ENCODE assay signal across 24 cellular contexts in genomic region chr2:200976710-200977109, GRCh38. TPM values are rescaled to one million over a fixed set of nuclear protein-coding genes. Genes with fewer than 3 reads are reported as not detected.
DNase-seq lines count a peak whose midpoint lies in the region; ATAC-seq, FAIRE-seq and TF ChIP-seq lines count a peak whose summit lies in the region.
"Had no signal": no experiment of that assay in that cellular context is flagged by ENCODE, and none has a peak within 500 bp of the region (broad histone marks: within the 10 kb centered on the region; RNA-seq: fewer than 3 reads in every experiment).

No MANE protein-coding gene starts in this region.

- H3K9me1 ChIP-seq in K562 (ENCODE audit: control insufficient read depth, insufficient read depth, low read length) = no peaks in the 10 kb centered on the region

- H3K9ac ChIP-seq in HepG2 (ENCODE audit: insufficient read depth, low read depth, low read length) = no peak overlapping the region
- H3K9ac ChIP-seq in Karpas-422 (ENCODE audit: low read length) = no peak overlapping the region
- H3K9ac ChIP-seq in K562 (ENCODE audit: insufficient read depth in 1 of 2, low read depth in 2 of 2, low read length in 2 of 2) = no peak overlapping the region
- H3K9ac ChIP-seq: BLaER1 treated with 17β-estradiol and CSF1 and Interleukin-3, amounts not matched to agents 10 nM and 100 nM had no signal

- H2AFZ ChIP-seq in HepG2 (ENCODE audit: low read length) (no peak overlapping the region), Karpas-422 (ENCODE audit: low read length) (no peak overlapping the region), K562 (ENCODE audit: low read depth, low read length) (no peak overlapping the region), PC-9 (no peak overlapping the region)

- in situ Hi-C loops in HepG2 (cut with HindIII; ENCODE audit: extremely low pct_ligation_motif_present, low pct_unique_long_range_greater_than_20kb) (no loop called here), K562 (cut with MboI) (no loop called here)

- ATAC-seq in HepG2 (no peak), right lobe of liver (no peak), K562 (no peak)
- ATAC-seq: A549 had no signal

- no peaks in the 10 kb centered on the region for H3F3A ChIP-seq in PC-9 (ENCODE audit: insufficient read depth, low read depth)

- H3K4me2 ChIP-seq in HepG2 (ENCODE audit: low read depth, low read length) (no peak overlapping the region), Karpas-422 (ENCODE audit: low read depth, low read length, poor library complexity, severe bottlenecking) (no peak overlapping the region), K562 (ENCODE audit: insufficient read depth, low read length) (no peak overlapping the region), PC-9 (no peak overlapping the region)
- H3K4me2 ChIP-seq: A549; BLaER1 treated with 17β-estradiol and CSF1 and Interleukin-3, amounts not matched to agents 10 nM and 100 nM had no signal

- H3K27ac ChIP-seq in HepG2 (ENCODE audit: extremely low read length, insufficient read depth, low read length) (no peak overlapping the region), right lobe of liver (no peak overlapping the region), Karpas-422 (ENCODE audit: low read length) (0 out of 2 replicates have a peak overlapping the region, but pooled peaks have one; percentile 4), K562 (ENCODE audit: extremely low read depth, low read depth, low read length) (no peak overlapping the region), PC-9 (no peak overlapping the region)
- H3K27ac ChIP-seq: 22Rv1; A549; BLaER1 treated with 17β-estradiol and CSF1 and Interleukin-3, amounts not matched to agents 10 nM and 100 nM; C4-2B had no signal

- TF ChIP-seq CTCF in HepG2 (CRISPR knock-in tag; IDR thresholded peaks at IDR 0.05) (no peak), right lobe of liver (IDR thresholded peaks at IDR 0.05) (no peak), K562 (IDR thresholded peaks at IDR 0.05 in 2 of 3, conservative IDR thresholded peaks at IDR 0.05 in 1 of 3; ENCODE audit: insufficient read depth in 2 of 3, low read depth in 1 of 3, low read length in 3 of 3) (no peak), PC-9 (conservative IDR thresholded peaks at IDR 0.05) (no peak)

- intact Hi-C loops in HepG2 (cut with micrococcal nuclease; ENCODE audit: unreplicated experiment) (no loop called here), right lobe of liver (cut with DNase I) (no loop called here), K562 (cut with micrococcal nuclease) (no loop called here), PC-9 (cut with micrococcal nuclease; ENCODE audit: unreplicated experiment) (no loop called here)

- BruUV-seq in HepG2 (replicated peaks; lab: Mats Ljungman, UMichigan) = no TSS peak
- BruUV-seq in K562 (replicated peaks; lab: Mats Ljungman, UMichigan) = no TSS peak
- no TSS peak for BruUV-seq in PC-9 (replicated peaks; lab: Mats Ljungman, UMichigan)

- H3K9me3 ChIP-seq in HepG2 (ENCODE audit: low read length) (no peaks in the 10 kb centered on the region), right lobe of liver (no peaks in the 10 kb centered on the region), Karpas-422 (ENCODE audit: low read length) (no peaks in the 10 kb centered on the region), K562 (replicated peaks; ENCODE audit: control insufficient read depth, insufficient read depth, low read depth, low read length) (no peaks in the 10 kb centered on the region), PC-9 (ENCODE audit: insufficient read depth, low read depth) (no peaks in the 10 kb centered on the region)
- H3K9me3 ChIP-seq: A549; BLaER1 treated with 17β-estradiol and CSF1 and Interleukin-3, amounts not matched to agents 10 nM and 100 nM had no signal

- peaks cover 5 to 21% of the 10 kb centered on the region in 2 experiments for H3K36me3 ChIP-seq in HepG2 (replicated peaks in 1 of 2; ENCODE audit: control insufficient read depth in 1 of 2, insufficient read depth in 2 of 2, low read length in 2 of 2)
- H3K36me3 ChIP-seq in right lobe of liver = peaks cover 0 to 14% (median 2%) of the 10 kb centered on the region in 4 donors
- peaks cover 18% of the 10 kb centered on the region for H3K36me3 ChIP-seq in Karpas-422 (ENCODE audit: insufficient read depth, low read length)
- H3K36me3 ChIP-seq in K562 (ENCODE audit: control insufficient read depth, insufficient read depth, low read length) = peaks cover 39% of the 10 kb centered on the region
- H3K36me3 ChIP-seq in PC-9 (ENCODE audit: low read depth) = no peaks in the 10 kb centered on the region

- no peak for TF ChIP-seq RAD21 in HepG2 (CRISPR knock-in tag; IDR thresholded peaks at IDR 0.05)
- no peak for TF ChIP-seq RAD21 in K562 (CRISPR knock-in tag; conservative IDR thresholded peaks at IDR 0.05 in 1 of 2, IDR thresholded peaks at IDR 0.05 in 1 of 2)

- H4K20me1 ChIP-seq in HepG2 (ENCODE audit: insufficient read depth, low read length) (no peaks in the 10 kb centered on the region), Karpas-422 (ENCODE audit: insufficient read depth, low read depth, low read length) (no peaks in the 10 kb centered on the region), K562 (replicated peaks; ENCODE audit: control insufficient read depth, insufficient read depth, low read length) (no peaks in the 10 kb centered on the region), PC-9 (ENCODE audit: insufficient read depth) (no peaks in the 10 kb centered on the region)
- H4K20me1 ChIP-seq: BLaER1 treated with 17β-estradiol and CSF1 and Interleukin-3, amounts not matched to agents 10 nM and 100 nM had no signal

- TF ChIP-seq POLR2A in HepG2 (IDR thresholded peaks at IDR 0.05; ENCODE audit: insufficient read depth in 1 of 2, low read depth in 2 of 2, low read length in 2 of 2) (no peak), right lobe of liver (IDR thresholded peaks at IDR 0.05) (no peak), K562 (conservative IDR thresholded peaks at IDR 0.05) (no peak)

- POLR2A ChIA-PET in HepG2 (lab: Yijun Ruan, JAX) = interaction anchor here (6.3 kb wide), 1 partner anchor 13 kb away, joined by 37 read pairs; the partner anchor contains the start of gene ORC2
- POLR2A ChIA-PET in K562 (lab: Yijun Ruan, JAX) = interaction anchor here (4.8 kb wide), 1 partner anchor 12 kb away, joined by 24 read pairs; the partner anchor contains the start of gene ORC2
- POLR2A ChIA-PET in PC-9 (lab: Charles Lee; ENCODE audit: unreplicated experiment) = interaction anchor here (0.6 kb wide), 1 partner anchor 266 kb away, joined by 4 read pairs; no protein-coding TSS in a partner anchor

- H3K4me3 ChIP-seq in HepG2 (replicated peaks in 1 of 3; ENCODE audit: insufficient read depth in 1 of 3, low read depth in 2 of 3, low read length in 3 of 3) (no peak overlapping the region), right lobe of liver (no peak overlapping the region), Karpas-422 (ENCODE audit: low read length) (no peak overlapping the region), K562 (no peak overlapping the region), PC-9 (no peak overlapping the region)
- H3K4me3 ChIP-seq: A549; BLaER1 treated with 17β-estradiol and CSF1 and Interleukin-3, amounts not matched to agents 10 nM and 100 nM had no signal

- H3K9me2 ChIP-seq in Karpas-422 (replicated peaks; ENCODE audit: insufficient read depth, low read length) = no peaks in the 10 kb centered on the region
- no peaks in the 10 kb centered on the region for H3K9me2 ChIP-seq in PC-9 (ENCODE audit: insufficient read depth)

- H3K79me2 ChIP-seq in HepG2 (ENCODE audit: insufficient read depth, low read length) (no peaks in the 10 kb centered on the region), Karpas-422 (ENCODE audit: low read length) (peaks cover 58% of the 10 kb centered on the region), K562 (ENCODE audit: control insufficient read depth, insufficient read depth, low read length) (no peaks in the 10 kb centered on the region), PC-9 (ENCODE audit: low read depth) (no peaks in the 10 kb centered on the region)

- CTCF ChIA-PET in HepG2 (lab: Yijun Ruan, JAX; ENCODE audit: low intra/inter-chr PET ratio, low total read pairs) (no interaction called here), K562 (lab: Yijun Ruan, JAX; ENCODE audit: low intra/inter-chr PET ratio) (no interaction called here), PC-9 (lab: Charles Lee) (no interaction called here)

- FAIRE-seq in HepG2 (lab: Jason Lieb, UNC) (no peak), K562 (lab: Jason Lieb, UNC) (no peak)
- FAIRE-seq: A549, GM12891, GM19239 had no signal

- H3K4me1 ChIP-seq in HepG2 (ENCODE audit: insufficient read depth, low read length) (no peaks in the 10 kb centered on the region), right lobe of liver (no peaks in the 10 kb centered on the region), Karpas-422 (ENCODE audit: low read length) (peaks cover 44% of the 10 kb centered on the region), K562 (replicated peaks in 1 of 2; ENCODE audit: control insufficient read depth in 2 of 2, insufficient read depth in 2 of 2, low read length in 2 of 2) (no peaks in the 10 kb centered on the region), PC-9 (replicated peaks; ENCODE audit: insufficient read depth) (no peaks in the 10 kb centered on the region)
- H3K4me1 ChIP-seq: BLaER1 treated with 17β-estradiol and CSF1 and Interleukin-3, amounts not matched to agents 10 nM and 100 nM had no signal

- DNase-seq in HepG2 (ENCODE audit: low spot score) = no peak
- DNase-seq in right lobe of liver = no peak
- DNase-seq in Karpas-422 = no peak
- DNase-seq in K562 (ENCODE audit: extremely low read depth in 1 of 4, low spot score in 3 of 4) = no peak
- no peak for DNase-seq in PC-9
- DNase-seq in activated effector memory CD4-positive, alpha-beta T cell treated with anti-CD3 and anti-CD28 coated beads, Interleukin-2, amount 50 U/mL, for 16 hours = no peak
- DNase-seq: AML-193; CD4-positive, alpha-beta memory T cell; CD4-positive, CD25-positive, alpha-beta regulatory T cell; CD8-positive, alpha-beta memory T cell; COR-L47; DMS 273 treated with DMSO at 0.1 percent for 48 hours; DMS153; DMS53; DMS79; DND-41; EL; GF-D8 had no signal

- no peak for TF ChIP-seq EP300 in HepG2 (IDR thresholded peaks at IDR 0.05; ENCODE audit: low read depth in 2 of 2, low read length in 2 of 2)
- TF ChIP-seq EP300 in HepG2 (CRISPR knock-in tag; IDR thresholded peaks at IDR 0.05; ENCODE audit: borderline replicate concordance) = no peak
- TF ChIP-seq EP300 in K562 (IDR thresholded peaks at IDR 0.05; ENCODE audit: low read length) = no peak

- H3K27me3 ChIP-seq in HepG2 (ENCODE audit: control insufficient read depth in 1 of 2, insufficient read depth in 2 of 2, low read length in 2 of 2) (no peaks in the 10 kb centered on the region), right lobe of liver (no peaks in the 10 kb centered on the region), Karpas-422 (ENCODE audit: low read length) (no peaks in the 10 kb centered on the region), K562 (ENCODE audit: control insufficient read depth in 2 of 2, insufficient read depth in 2 of 2, low read length in 2 of 2) (no peaks in the 10 kb centered on the region), PC-9 (ENCODE audit: insufficient read depth, low read depth) (no peaks in the 10 kb centered on the region)
- H3K27me3 ChIP-seq: BLaER1 treated with 17β-estradiol and CSF1 and Interleukin-3, amounts not matched to agents 10 nM and 100 nM had no signal

RNA-seq across cellular contexts. Expression of gene ORC2, which starts 13.2 kb away (rescaled TPM):
- total RNA-seq in HepG2 (2016; rRNA removed; fragmentation: Illumina TruSeq; extraction: Trizol) = 58.3 and 73.5 TPM in 2 replicates
- total RNA-seq in HepG2 (2016; cell fraction: cytosol; rRNA removed; fragmentation: Illumina TruSeq; extraction: Trizol; ENCODE audit: low read depth) = 35.1 and 42.3 TPM in 2 replicates
- total RNA-seq in HepG2 (2016; cell fraction: insoluble cytoplasmic fraction; rRNA removed; fragmentation: Illumina TruSeq; extraction: Trizol) = 57.9 and 72.3 TPM in 2 replicates
- total RNA-seq in HepG2 (2016; cell fraction: membrane; rRNA removed; fragmentation: Illumina TruSeq; extraction: Trizol) = 23.7 and 25.8 TPM in 2 replicates
- total RNA-seq in HepG2 (2016; cell fraction: nucleus; rRNA removed; fragmentation: Illumina TruSeq; extraction: Trizol) = 84.7 and 104 TPM in 2 replicates
- polyA plus RNA-seq in HepG2 (2011; rRNA removed) = 17.8 and 19.3 TPM in 2 replicates
- polyA plus RNA-seq in HepG2 (2011; cell fraction: cytosol; rRNA removed) = 3.8 and 5.6 TPM in 2 replicates
- polyA plus RNA-seq in HepG2 (2011; cell fraction: nucleus; rRNA removed) = 56.9 and 65.1 TPM in 2 replicates
- polyA plus RNA-seq in HepG2 (2012) = 31.7 and 53.3 TPM in 2 replicates
- 2.8 and 3.0 TPM in 2 replicates for polyA plus RNA-seq in HepG2 (2016; cell fraction: cytosol; fragmentation: Illumina TruSeq; extraction: Trizol; ENCODE audit: low read depth)
- 49.7 and 56.0 TPM in 2 replicates for polyA plus RNA-seq in HepG2 (2016; cell fraction: insoluble cytoplasmic fraction; fragmentation: Illumina TruSeq; extraction: Trizol; ENCODE audit: low read depth)
- 6.0 and 6.1 TPM in 2 replicates for polyA plus RNA-seq in HepG2 (2016; cell fraction: membrane; fragmentation: Illumina TruSeq; extraction: Trizol; ENCODE audit: low read depth)
- 194 and 196 TPM in 2 replicates for polyA plus RNA-seq in HepG2 (2016; cell fraction: nucleus; fragmentation: Illumina TruSeq; extraction: Trizol; ENCODE audit: insufficient read depth, low read depth)
- 4.6 and 6.1 TPM in 2 replicates for polyA minus RNA-seq in HepG2 (2011; rRNA and poly(A)+ RNA removed; ENCODE audit: low replicate concordance)
- polyA minus RNA-seq in HepG2 (2011; cell fraction: cytosol; rRNA and poly(A)+ RNA removed) = 9.2 and 14.9 TPM in 2 replicates
- 48.9 and 55.0 TPM in 2 replicates for polyA minus RNA-seq in HepG2 (2011; cell fraction: nucleus; rRNA and poly(A)+ RNA removed)
- 10 to 100 TPM in 3 of 6 experiments, 1 to 10 TPM in 3; 5.3 to 13.6 (median 8.4) TPM for total RNA-seq in right lobe of liver
- 23.2 and 38.5 TPM in 2 replicates for total RNA-seq in Karpas-422 (2014; rRNA removed; shearing (Covaris generic); ENCODE audit: low replicate concordance)
- 21.5 and 77.6 TPM in 2 replicates for total RNA-seq in K562 (2011; cell fraction: chromatin; rRNA removed; ENCODE audit: low replicate concordance)
- total RNA-seq in K562 (2011; cell fraction: nucleolus; rRNA removed) = 10.7 and 12.2 TPM in 2 replicates
- 28.1 and 40.5 TPM in 2 replicates for total RNA-seq in K562 (2011; cell fraction: nucleoplasm; rRNA removed)
- total RNA-seq in K562 (2014; rRNA removed) = 15.4 and 16.6 TPM in 2 replicates
- total RNA-seq in K562 (2014; rRNA removed; fragmentation: Illumina TruSeq; extraction: Trizol) = 36.2 and 41.0 TPM in 2 replicates
- total RNA-seq in K562 (2015; rRNA removed; fragmentation: Illumina TruSeq; extraction: Trizol) = 28.1 and 30.9 TPM in 2 replicates
- total RNA-seq in K562 (2021) = 41.1 and 42.3 TPM in 2 replicates
- polyA plus RNA-seq in K562 (2011; rRNA removed) = 14.9 and 19.0 TPM in 2 replicates
- 3.3 and 6.9 TPM in 2 replicates for polyA plus RNA-seq in K562 (2011; cell fraction: cytosol; rRNA removed)
- 31.6 and 51.0 TPM in 2 replicates for polyA plus RNA-seq in K562 (2011; cell fraction: nucleus; rRNA removed)
- 12.8 and 13.8 TPM in 2 replicates for polyA plus RNA-seq in K562 (2012)
- polyA plus RNA-seq in K562 (2014; fragmentation: Illumina TruSeq; extraction: Trizol) = 24.2 and 25.8 TPM in 2 replicates
- 1 to 10 TPM; 5.6 to 9.7 TPM for polyA plus RNA-seq in K562 (2014; fragmentation: Nextera tagmentation; extraction: Ambion mirVana)
- 17.9 and 18.4 TPM in 2 replicates for polyA plus RNA-seq in K562 (2014; rRNA removed)
- polyA minus RNA-seq in K562 (2011; rRNA and poly(A)+ RNA removed) = 12.9 and 20.4 TPM in 2 replicates
- polyA minus RNA-seq in K562 (2011; cell fraction: cytosol; rRNA and poly(A)+ RNA removed) = 14.2 and 19.1 TPM in 2 replicates
- polyA minus RNA-seq in K562 (2011; cell fraction: nucleus; rRNA and poly(A)+ RNA removed) = 8.5 and 18.2 TPM in 2 replicates
- total RNA-seq in PC-9 (2021) = 34.0 and 43.3 TPM in 2 replicates

Comparison
In these comparisons a context has a peak if more than half of its experiments do, and no peak if none do; other contexts are left out.
1. Of the 241 proteins assayed by ChIP-seq in both HepG2 and K562: peak only in HepG2: none; only in K562: CEBPG; in both: CEBPB; in neither: 239.